Comparison of ENCODE assay signal across 22 cellular contexts in genomic region chr9:136044971-136045594, GRCh38. TPM values are rescaled to one million over a fixed set of nuclear protein-coding genes. Genes with fewer than 3 reads are reported as not detected.
A peak's percentile ranks its signal among the peaks of the same experiment; 100 is the strongest.
DNase-seq lines count a peak whose midpoint lies in the region; ATAC-seq and TF ChIP-seq lines count a peak whose summit lies in the region.
"Had no signal": no experiment of that assay in that cellular context is flagged by ENCODE, and none has a peak within 500 bp of the region (broad histone marks: within the 10 kb centered on the region; RNA-seq: fewer than 3 reads in every experiment).

No MANE protein-coding gene starts in this region.

- TF ChIP-seq EP300 in stomach (IDR thresholded peaks at IDR 0.05), result no peak

- no peak overlapping the region for H3K4ac ChIP-seq in mesendoderm (ENCODE audit: low read depth, low read length)

- peak; percentile 9 for DNase-seq in NCI-H748 (lab: John Stamatoyannopoulos, UW; ENCODE audit: unreplicated experiment)
- no peak for DNase-seq in NCI-H748 treated with DMSO at 0.1 percent for 48 hours (lab: John Stamatoyannopoulos, UW)
- peak; percentile 29 for DNase-seq in MV-4-11 (lab: John Stamatoyannopoulos, UW)
- DNase-seq in lower lobe of right lung, result no peak
- peak; percentile 20 for DNase-seq in stomach
- no peak for DNase-seq in brain microvascular endothelial cell
- no peak for DNase-seq in mesendoderm
- DNase-seq in SJCRH30, result no peak
- DNase-seq: activated CD4-positive, alpha-beta memory T cell treated with anti-CD3 and anti-CD28 coated beads, Interleukin-2, amount 10 ng/mL, durations not matched to agents 7 days and 5 days; activated T-cell treated with anti-CD3 and anti-CD28 coated beads, Interleukin-2, amount 50 U/mL, for 72 hours; body of pancreas; CD4-positive, alpha-beta T cell; dermis blood vessel endothelial cell; DMS79; gastrocnemius medialis; GM23248; psoas muscle; SHP77 had no signal

- intact Hi-C loops in lower lobe of right lung (cut with DNase I) (no loop called here), stomach (cut with DNase I; ENCODE audit: low total_unique reads) (no loop called here)

- H3K27ac ChIP-seq in lower lobe of right lung (peak overlapping the region; percentile 60), stomach (peak overlapping the region in 1 of 5 donors; percentile 51), brain microvascular endothelial cell (no peak overlapping the region), mesendoderm (ENCODE audit: low read depth, low read length) (no peak overlapping the region), SJCRH30 (no peak overlapping the region)
- H3K27ac ChIP-seq: body of pancreas, gastrocnemius medialis, GM23248, psoas muscle, tibial artery, VCaP had no signal

- H3K18ac ChIP-seq in mesendoderm (ENCODE audit: low read length), result no peak overlapping the region

- H3K4me1 ChIP-seq in lower lobe of right lung, result peaks cover 24% of the 10 kb centered on the region
- H3K4me1 ChIP-seq in stomach, result peaks cover 2 to 68% (median 23%) of the 10 kb centered on the region in 4 donors
- H3K4me1 ChIP-seq in mesendoderm (ENCODE audit: control insufficient read depth, low read depth, low read length), result no peaks in the 10 kb centered on the region
- H3K4me1 ChIP-seq in SJCRH30, result no peaks in the 10 kb centered on the region
- H3K4me1 ChIP-seq: gastrocnemius medialis had no signal

- no peak overlapping the region for H3K9ac ChIP-seq in mesendoderm (ENCODE audit: low read length)
- H3K9ac ChIP-seq: GM23248 had no signal

- H4K8ac ChIP-seq in mesendoderm (ENCODE audit: low read depth, low read length), result no peak overlapping the region

- no peaks in the 10 kb centered on the region for H3K79me1 ChIP-seq in mesendoderm (ENCODE audit: low read length)

- H2BK5ac ChIP-seq in mesendoderm (ENCODE audit: low read length), result no peak overlapping the region

- no peak overlapping the region for H3K23ac ChIP-seq in mesendoderm (ENCODE audit: low read length)

- no peaks in the 10 kb centered on the region for H3K9me3 ChIP-seq in lower lobe of right lung
- H3K9me3 ChIP-seq in stomach, result peaks cover 0 to under 1% (median 0%) of the 10 kb centered on the region in 4 donors
- no peaks in the 10 kb centered on the region for H3K9me3 ChIP-seq in SJCRH30 (replicated peaks)
- H3K9me3 ChIP-seq: body of pancreas, gastrocnemius medialis, psoas muscle had no signal

- TF ChIP-seq POLR2A in stomach (IDR thresholded peaks at IDR 0.05), result no peak

- H3K4me3 ChIP-seq in lower lobe of right lung (no peak overlapping the region), stomach (peak overlapping the region in 1 of 4 donors; percentile 7), brain microvascular endothelial cell (ENCODE audit: low read depth, low read length) (no peak overlapping the region), mesendoderm (ENCODE audit: low read length) (no peak overlapping the region), SJCRH30 (no peak overlapping the region)
- H3K4me3 ChIP-seq: body of pancreas, gastrocnemius medialis, GM23248, psoas muscle, tibial artery had no signal

- no peak overlapping the region for H3K4me2 ChIP-seq in mesendoderm (ENCODE audit: low read length)

- TF ChIP-seq CTCF in lower lobe of right lung (IDR thresholded peaks at IDR 0.05), result no peak
- TF ChIP-seq CTCF in stomach (IDR thresholded peaks at IDR 0.05), result no peak
- TF ChIP-seq CTCF in brain microvascular endothelial cell (IDR thresholded peaks at IDR 0.05; ENCODE audit: low read depth, low read length, missing control alignments), result no peak

- no peaks in the 10 kb centered on the region for H3K27me3 ChIP-seq in lower lobe of right lung (ENCODE audit: low read depth)
- H3K27me3 ChIP-seq in stomach, result no peaks in the 10 kb centered on the region
- H3K27me3 ChIP-seq in brain microvascular endothelial cell (replicated peaks), result no peaks in the 10 kb centered on the region
- H3K27me3 ChIP-seq in mesendoderm (ENCODE audit: insufficient read depth, low read length, poor library complexity), result no peaks in the 10 kb centered on the region
- no peaks in the 10 kb centered on the region for H3K27me3 ChIP-seq in SJCRH30
- H3K27me3 ChIP-seq: body of pancreas, gastrocnemius medialis, tibial artery had no signal

- no peak overlapping the region for H2AK5ac ChIP-seq in mesendoderm (ENCODE audit: low read length)

- 81 to 87% (median 84%) methylated on average over 7 to 16 of the region's 16 CpGs for WGBS in stomach, 5 donors
- no CpG with 5 or more reads among the region's 16 CpGs for WGBS in mesendoderm (ENCODE audit: extremely low coverage, insufficient coverage, low lambda C conversion rate)

- H3K56ac ChIP-seq in mesendoderm (ENCODE audit: low read length), result no peak overlapping the region

- in situ Hi-C loops in brain microvascular endothelial cell (cut with HindIII; ENCODE audit: low pct_ligation_motif_present, low sequenced_read_pairs), result no loop called here

- H3K36me3 ChIP-seq in lower lobe of right lung (peaks cover 47% of the 10 kb centered on the region), stomach (peaks cover 23 to 81% (median 61%) of the 10 kb centered on the region in 4 donors), brain microvascular endothelial cell (replicated peaks) (peaks cover 13% of the 10 kb centered on the region), mesendoderm (ENCODE audit: control insufficient read depth, insufficient read depth, low read length) (no peaks in the 10 kb centered on the region), SJCRH30 (no peaks in the 10 kb centered on the region)

- no peaks in the 10 kb centered on the region for H3K79me2 ChIP-seq in mesendoderm (ENCODE audit: control insufficient read depth, insufficient read depth, low read length)

- no peak overlapping the region for H4K5ac ChIP-seq in mesendoderm (ENCODE audit: low read length)

- ATAC-seq in lower lobe of right lung, result peak; percentile 27 to 37
- ATAC-seq: activated naive CD4-positive, alpha-beta T cell treated with anti-CD3 and anti-CD28 coated beads, Interleukin-2, amount 50 U/mL, for 72 hours; activated T-cell treated with anti-CD3 and anti-CD28 coated beads, Interleukin-2, amount 50 U/mL, for 72 hours; body of pancreas; gastrocnemius medialis; naive thymus-derived CD8-positive, alpha-beta T cell had no signal

- no peak overlapping the region for H2BK120ac ChIP-seq in mesendoderm (ENCODE audit: low read depth, low read length)

- H2BK15ac ChIP-seq in mesendoderm (replicated peaks; ENCODE audit: low read depth), result no peak overlapping the region

RNA-seq across cellular contexts. Expression of gene NACC2, which starts 50.0 kb away (rescaled TPM):
- total RNA-seq in lower lobe of right lung (27.0 TPM), stomach (10 to 100 TPM in 4 of 5 donors, 1 to 10 TPM in 1; 9.5 to 69.2 (median 16.1) TPM)
- polyA plus RNA-seq in stomach, result 1 to 10 TPM; 4.1 to 7.0 (median 6.6) TPM
- polyA plus RNA-seq in mesendoderm (2013, experiment 1 of 2), result 2.0 TPM
- polyA plus RNA-seq in mesendoderm (2013, experiment 2 of 2), result 2.2 TPM
- 3.6 and 4.4 TPM in 2 replicates for total RNA-seq in SJCRH30 (2014; rRNA removed; shearing (Covaris generic))

Comparison
In these comparisons a context has a peak if more than half of its experiments do, and no peak if none do; other contexts are left out.
1. DNase-seq: peak in NCI-H748 (single experiment), MV-4-11 (single experiment) and stomach (single experiment); none in NCI-H748 treated with DMSO at 0.1 percent for 48 hours (single experiment), lower lobe of right lung (single experiment), brain microvascular endothelial cell (single experiment), mesendoderm (single experiment) and SJCRH30 (0 of 2).